16 cellular contexts compared by ENCODE assay signal in the genomic region with DNA sequence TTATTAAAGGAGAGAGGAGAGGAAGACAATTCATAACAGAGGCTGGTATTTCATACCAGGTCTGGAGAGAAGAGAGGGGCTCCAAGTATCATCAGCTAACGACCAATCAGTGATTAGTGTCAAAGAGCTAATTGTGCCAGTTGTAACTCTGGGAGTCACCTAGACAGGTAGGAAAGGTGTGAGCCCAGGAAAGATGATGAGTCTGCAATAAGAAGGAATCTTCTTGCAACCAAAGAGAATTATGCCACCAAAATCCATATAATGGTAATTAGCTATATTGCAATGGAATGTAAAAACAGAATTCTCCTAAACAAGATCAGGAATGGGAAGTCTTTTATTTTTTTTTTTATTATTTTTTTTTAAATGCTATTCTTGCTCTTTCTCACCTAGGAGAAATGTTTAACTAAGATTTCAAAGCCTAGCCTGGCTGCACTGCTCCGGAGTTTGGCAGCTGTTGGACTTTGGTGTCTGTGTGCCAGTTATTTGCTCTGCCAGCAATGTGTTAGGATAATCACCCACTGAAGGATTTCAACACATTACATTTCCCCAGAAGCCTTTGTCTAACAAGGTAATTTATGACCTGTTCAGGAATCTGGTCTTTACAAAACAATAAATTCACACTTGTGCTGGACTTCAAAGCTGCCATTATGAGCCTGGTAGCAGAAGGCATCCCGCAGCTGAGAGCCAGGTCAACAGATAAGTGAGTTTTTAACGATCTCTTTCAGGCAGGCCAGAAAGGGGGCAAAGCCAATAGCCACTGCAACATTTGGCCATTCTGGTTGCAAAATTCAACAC.
DNase-seq lines count a peak whose midpoint lies in the region; ATAC-seq and TF ChIP-seq lines count a peak whose summit lies in the region.
"Had no signal": no experiment of that assay in that cellular context is flagged by ENCODE, and none has a peak within 500 bp of the region (broad histone marks: within the 10 kb centered on the region; RNA-seq: fewer than 3 reads in every experiment).

No MANE protein-coding gene starts in this region.

- no peaks in the 10 kb centered on the region for H4K20me1 ChIP-seq in hepatocyte (ENCODE audit: insufficient read depth, poor library complexity, severe bottlenecking)

- H3K9me2 ChIP-seq in hepatocyte (replicated peaks; ENCODE audit: insufficient read depth), result no peaks in the 10 kb centered on the region
- H3K9me2 ChIP-seq: SK-N-SH had no signal

- TF ChIP-seq POLR2A in stomach (IDR thresholded peaks at IDR 0.05), result no peak

- DNase-seq in LoVo (ENCODE audit: low spot score) (peak; percentile 60), NCI-H69 (lab: John Stamatoyannopoulos, UW) (peak; percentile 96), hepatocyte (ENCODE audit: low spot score) (peak; percentile 48), stomach (peak; percentile 69), endothelial cell (ENCODE audit: low spot score) (no peak)
- DNase-seq: activated CD4-positive, alpha-beta memory T cell treated with anti-CD3 and anti-CD28 coated beads, Interleukin-2, amount 10 ng/mL, durations not matched to agents 7 days and 5 days; adrenal gland; CD4-positive, CD25-positive, alpha-beta regulatory T cell; GDM1; immature natural killer cell; SK-N-SH; stimulated activated CD4-positive, alpha-beta T cell treated with anti-CD3 and anti-CD28 coated beads, Interleukin-12 subunit alpha, Interleukin-12 subunit beta, amount 100 ng/mL, for 4 hours had no signal

- H3K27me3 ChIP-seq in hepatocyte, result peaks cover 7% of the 10 kb centered on the region
- H3K27me3 ChIP-seq in stomach, result no peaks in the 10 kb centered on the region

- H2AFZ ChIP-seq in hepatocyte, result no peak overlapping the region
- H2AFZ ChIP-seq: parathyroid adenoma had no signal

- no peaks in the 10 kb centered on the region for H3K79me2 ChIP-seq in hepatocyte
- H3K79me2 ChIP-seq: parathyroid adenoma had no signal

- intact Hi-C loops in stomach (cut with DNase I; ENCODE audit: low total_unique reads), result no loop called here

- H3K9me3 ChIP-seq in hepatocyte (ENCODE audit: low read depth) (no peaks in the 10 kb centered on the region), stomach (peaks cover 0 to 8% (median 3%) of the 10 kb centered on the region in 4 donors)
- H3K9me3 ChIP-seq: adrenal gland, SK-N-SH had no signal

- H3K27me3 Mint-ChIP-seq in endothelial cell (ENCODE audit: unreplicated experiment), result peaks cover 3% of the 10 kb centered on the region

- no peaks in the 10 kb centered on the region for H3K9me3 Mint-ChIP-seq in endothelial cell (ENCODE audit: unreplicated experiment)

- H3K4me1 ChIP-seq in hepatocyte (ENCODE audit: insufficient read depth), result peaks cover 4% of the 10 kb centered on the region
- H3K4me1 ChIP-seq in stomach, result peaks cover 3 to 14% (median 7%) of the 10 kb centered on the region in 4 donors
- H3K4me1 ChIP-seq: adrenal gland, parathyroid adenoma had no signal

- peaks cover 3% of the 10 kb centered on the region for H3K36me3 Mint-ChIP-seq in endothelial cell (ENCODE audit: low read depth, unreplicated experiment)
- H3K36me3 Mint-ChIP-seq: CD4-positive, CD25-positive, alpha-beta regulatory T cell; immature natural killer cell had no signal

- 38% methylated on average over 4 of the region's 4 CpGs for WGBS in hepatocyte (ENCODE audit: low lambda C conversion rate, missing lambda C conversion rate)
- 11 to 17% (median 16%) methylated on average over 4 of the region's 4 CpGs for WGBS in stomach, 5 donors

- H3K4me3 Mint-ChIP-seq in endothelial cell (ENCODE audit: unreplicated experiment), result no peak overlapping the region
- H3K4me3 Mint-ChIP-seq: activated CD4-positive, alpha-beta memory T cell treated with anti-CD3 and anti-CD28 coated beads, Interleukin-2, amount 10 ng/mL, durations not matched to agents 7 days and 5 days; activated T-helper 1 cell treated with anti-CD3 and anti-CD28 coated beads, Interleukin-12 subunit alpha, Interleukin-12 subunit beta, Interleukin-2, Interleukin-4 antibody, amounts not matched to agents 30 ng/mL and 10 ng/mL and 1 ng/mL, durations not matched to agents 14 hours and 24 hours and 36 hours; CD4-positive, CD25-positive, alpha-beta regulatory T cell; immature natural killer cell had no signal

- no peak overlapping the region for H3K4me2 ChIP-seq in hepatocyte
- H3K4me2 ChIP-seq: SK-N-SH had no signal

- no peaks in the 10 kb centered on the region for H3K4me1 Mint-ChIP-seq in endothelial cell (ENCODE audit: unreplicated experiment)
- H3K4me1 Mint-ChIP-seq: immature natural killer cell had no signal

- no peak overlapping the region for H3K27ac Mint-ChIP-seq in endothelial cell (ENCODE audit: unreplicated experiment)
- H3K27ac Mint-ChIP-seq: activated CD4-positive, alpha-beta memory T cell treated with anti-CD3 and anti-CD28 coated beads, Interleukin-2, amount 10 ng/mL, durations not matched to agents 7 days and 5 days; activated T-helper 1 cell treated with anti-CD3 and anti-CD28 coated beads, Interleukin-12 subunit alpha, Interleukin-12 subunit beta, Interleukin-2, Interleukin-4 antibody, amounts not matched to agents 30 ng/mL and 10 ng/mL and 1 ng/mL, durations not matched to agents 14 hours and 24 hours and 36 hours; CD4-positive, CD25-positive, alpha-beta regulatory T cell; immature natural killer cell had no signal

- H3K4me3 ChIP-seq in hepatocyte (no peak overlapping the region), stomach (no peak overlapping the region)
- H3K4me3 ChIP-seq: adrenal gland had no signal

- H3K36me3 ChIP-seq in hepatocyte (replicated peaks; ENCODE audit: insufficient read depth, low read depth) (no peaks in the 10 kb centered on the region), stomach (no peaks in the 10 kb centered on the region)
- H3K36me3 ChIP-seq: adrenal gland had no signal

- ATAC-seq in HG03135 (IDR thresholded peaks at IDR 0.05; ENCODE audit: unreplicated experiment), result no peak
- no peak for ATAC-seq in HG03565 (IDR thresholded peaks at IDR 0.05; ENCODE audit: unreplicated experiment)

- no peak overlapping the region for H3K27ac ChIP-seq in hepatocyte
- peak overlapping the region in 1 of 5 donors; percentile 63 for H3K27ac ChIP-seq in stomach
- H3K27ac ChIP-seq: adrenal gland, parathyroid adenoma had no signal

- TF ChIP-seq EP300 in stomach (IDR thresholded peaks at IDR 0.05), result no peak

- TF ChIP-seq CTCF in hepatocyte (IDR thresholded peaks at IDR 0.05; ENCODE audit: poor library complexity) (no peak), stomach (IDR thresholded peaks at IDR 0.05) (no peak), endothelial cell (IDR thresholded peaks at IDR 0.05; ENCODE audit: unreplicated experiment) (no peak)
